Comparison of ENCODE assay signal across 16 cellular contexts in genomic region chr20:18139832-18140231, GRCh38. TPM values are rescaled to one million over a fixed set of nuclear protein-coding genes. Genes with fewer than 3 reads are reported as not detected.
DNase-seq lines count a peak whose midpoint lies in the region; ATAC-seq and TF ChIP-seq lines count a peak whose summit lies in the region.
"Had no signal": no experiment of that assay in that cellular context is flagged by ENCODE, and none has a peak within 500 bp of the region (broad histone marks: within the 10 kb centered on the region; RNA-seq: fewer than 3 reads in every experiment).

No MANE protein-coding gene starts in this region.

- H3K27ac ChIP-seq in BLaER1: no peak overlapping the region
- no peak overlapping the region for H3K27ac ChIP-seq in DOHH2 (ENCODE audit: low read depth, low read length)
- H3K27ac ChIP-seq: adrenal gland, C4-2B, KMS-11 had no signal

- no peaks in the 10 kb centered on the region for H3K9me3 Mint-ChIP-seq in activated B cell treated with CpG ODN at 0.5 μM for 24 hours
- no peaks in the 10 kb centered on the region for H3K9me3 Mint-ChIP-seq in mesothelial cell of epicardium

- H3K9me3 ChIP-seq in BLaER1 (no peaks in the 10 kb centered on the region), DOHH2 (ENCODE audit: control insufficient read depth, insufficient read depth, low read length) (no peaks in the 10 kb centered on the region)
- H3K9me3 ChIP-seq: adrenal gland had no signal

- peaks cover 64% of the 10 kb centered on the region for H3K79me2 ChIP-seq in DOHH2 (ENCODE audit: control insufficient read depth, low read length)

- POLR2A ChIA-PET in activated B cell treated with CpG ODN at 0.5 μM for 24 hours (lab: Charles Lee): no interaction called here

- H3K4me3 Mint-ChIP-seq in activated B cell treated with CpG ODN at 0.5 μM for 24 hours (peak overlapping the region; percentile 21), mesothelial cell of epicardium (no peak overlapping the region)

- H3K36me3 ChIP-seq in BLaER1 (peaks cover 32% of the 10 kb centered on the region), DOHH2 (ENCODE audit: control insufficient read depth, low read length) (peaks cover 43% of the 10 kb centered on the region)

- H3K4me3 ChIP-seq in BLaER1 (peak overlapping the region; percentile 96; the same call in 1 of the 2 replicates), DOHH2 (ENCODE audit: low read length) (peak overlapping the region; percentile 82)

- H3K4me2 ChIP-seq in BLaER1 (peak overlapping the region; percentile 90), DOHH2 (ENCODE audit: low read length) (peak overlapping the region; percentile 91)

- H3K4me1 Mint-ChIP-seq in activated B cell treated with CpG ODN at 0.5 μM for 24 hours (peaks cover 23% of the 10 kb centered on the region), mesothelial cell of epicardium (peaks cover 26% of the 10 kb centered on the region)

- CTCF ChIA-PET in activated B cell treated with CpG ODN at 0.5 μM for 24 hours (lab: Charles Lee): no interaction called here

- no peaks in the 10 kb centered on the region for H3K27me3 Mint-ChIP-seq in activated B cell treated with CpG ODN at 0.5 μM for 24 hours
- H3K27me3 Mint-ChIP-seq in mesothelial cell of epicardium (ENCODE audit: low read depth): no peaks in the 10 kb centered on the region

- H3K27me3 ChIP-seq in BLaER1: no peaks in the 10 kb centered on the region
- H3K27me3 ChIP-seq in DOHH2 (ENCODE audit: control insufficient read depth, low read length): no peaks in the 10 kb centered on the region
- H3K27me3 ChIP-seq: adrenal gland had no signal

- TF ChIP-seq CTCF in DOHH2 (IDR thresholded peaks at IDR 0.05; ENCODE audit: low read depth, low read length, poor library complexity, severe bottlenecking): no peak
- TF ChIP-seq CTCF in activated B cell treated with CpG ODN at 0.5 μM for 24 hours (IDR thresholded peaks at IDR 0.05): no peak
- no peak for TF ChIP-seq CTCF in mesothelial cell of epicardium (IDR thresholded peaks at IDR 0.05; ENCODE audit: unreplicated experiment)

- intact Hi-C loops in activated B cell treated with CpG ODN at 0.5 μM for 24 hours (cut with micrococcal nuclease): loop anchor here (2.0 to 5.0 kb wide), 5 partner anchors 238 to 1565 kb away; partner anchors contain the start of gene DTD1

- peaks cover 29% of the 10 kb centered on the region for H3K36me3 Mint-ChIP-seq in activated B cell treated with CpG ODN at 0.5 μM for 24 hours (ENCODE audit: low read depth)
- peaks cover 9% of the 10 kb centered on the region for H3K36me3 Mint-ChIP-seq in mesothelial cell of epicardium

- H3K9me2 ChIP-seq in DOHH2 (replicated peaks; ENCODE audit: control insufficient read depth, low read length): no peaks in the 10 kb centered on the region

- peaks cover 9% of the 10 kb centered on the region for H3F3A ChIP-seq in DOHH2 (ENCODE audit: control insufficient read depth, insufficient read depth)

- ATAC-seq in activated B cell treated with CpG ODN at 0.5 μM for 24 hours (ENCODE audit: low read depth) (no peak), HG03139 (IDR thresholded peaks at IDR 0.05; ENCODE audit: unreplicated experiment) (no peak)

- H4K20me1 ChIP-seq in BLaER1 (peaks cover 15% of the 10 kb centered on the region; the same call in 1 of the 2 replicates), DOHH2 (ENCODE audit: control insufficient read depth, insufficient read depth, low read depth, low read length) (no peaks in the 10 kb centered on the region)

- peak overlapping the region; percentile 95; the same call in 1 of the 2 replicates for H3K9ac ChIP-seq in BLaER1
- H3K9ac ChIP-seq: KMS-11 had no signal

- H3K4me1 ChIP-seq in BLaER1: peaks cover 26% of the 10 kb centered on the region
- peaks cover 24% of the 10 kb centered on the region for H3K4me1 ChIP-seq in DOHH2 (ENCODE audit: control insufficient read depth, low read length)

- DNase-seq in activated B cell treated with CpG ODN at 0.5 μM for 24 hours (no peak), mesothelial cell of epicardium (ENCODE audit: low spot score in 2 of 2, unreplicated experiment in 2 of 2) (no peak), NCI-H510A treated with DMSO at 0.1 percent for 48 hours (lab: John Stamatoyannopoulos, UW) (no peak), islet precursor cell (no peak), NCI-H1694 (lab: John Stamatoyannopoulos, UW) (no peak)
- DNase-seq: adrenal gland; cortex of kidney; GDM1; NCI-H2081; NK-92 treated with Interleukin-12 subunit alpha and Interleukin-12 subunit beta, amount 100 ng/mL, for 24 hours; stimulated activated CD4-positive, alpha-beta T cell treated with anti-CD3 and anti-CD28 coated beads, Interleukin-4, amount 100 ng/mL, for 4 hours had no signal

- no peak overlapping the region for H3K27ac Mint-ChIP-seq in activated B cell treated with CpG ODN at 0.5 μM for 24 hours
- peak overlapping the region; percentile 52 for H3K27ac Mint-ChIP-seq in mesothelial cell of epicardium

RNA-seq across cellular contexts. Expression of gene KAT14, which starts 2.2 kb away (rescaled TPM):
- total RNA-seq in activated B cell treated with CpG ODN at 0.5 μM for 24 hours (14.9 and 15.6 TPM in 2 replicates), mesothelial cell of epicardium (22.2 to 23.9 TPM (median 22.5 TPM) in 3 replicates)

RNA-seq across cellular contexts. Expression of gene PET117, which starts 2.2 kb away (rescaled TPM):
- total RNA-seq in activated B cell treated with CpG ODN at 0.5 μM for 24 hours: 10.1 and 13.6 TPM in 2 replicates
- total RNA-seq in mesothelial cell of epicardium: 14.1 to 15.7 TPM (median 14.4 TPM) in 3 replicates
